17 cellular contexts compared by ENCODE assay signal in genomic region chr20:18187020-18187419, GRCh38. TPM values are rescaled to one million over a fixed set of nuclear protein-coding genes. Genes with fewer than 3 reads are reported as not detected.
DNase-seq lines count a peak whose midpoint lies in the region; ATAC-seq and TF ChIP-seq lines count a peak whose summit lies in the region.
"Had no signal": no experiment of that assay in that cellular context is flagged by ENCODE, and none has a peak within 500 bp of the region (broad histone marks: within the 10 kb centered on the region; RNA-seq: fewer than 3 reads in every experiment).

No MANE protein-coding gene starts in this region.

- in situ Hi-C loops in mammary epithelial cell (cut with MboI; ENCODE audit: low sequenced_read_pairs in 2 of 2) = no loop called here

- H3K27me3 ChIP-seq in mammary epithelial cell (ENCODE audit: insufficient read depth, low read length) (no peaks in the 10 kb centered on the region), prostate gland (replicated peaks; ENCODE audit: insufficient read depth) (no peaks in the 10 kb centered on the region), Peyer's patch (no peaks in the 10 kb centered on the region)
- H3K27me3 ChIP-seq: SJCRH30 had no signal

- H3K9me3 ChIP-seq in mammary epithelial cell (replicated peaks; ENCODE audit: insufficient read depth, low read length) (no peaks in the 10 kb centered on the region), prostate gland (no peaks in the 10 kb centered on the region), Peyer's patch (no peaks in the 10 kb centered on the region)
- H3K9me3 ChIP-seq: SJCRH30 had no signal

- ATAC-seq in HG02884 (IDR thresholded peaks at IDR 0.05; ENCODE audit: unreplicated experiment) = no peak
- ATAC-seq in activated CD4-positive, CD25-positive, alpha-beta regulatory T cell treated with anti-CD3 and anti-CD28 coated beads, Interleukin-2, amount 50 U/mL, for 24 hours = no peak

- CTCF ChIA-PET in RWPE1 (lab: Yijun Ruan, JAX) = no interaction called here
- CTCF ChIA-PET in mammary epithelial cell (lab: Charles Lee; ENCODE audit: low non-redundant PET) = interaction anchor here (0.6 kb wide), 1 partner anchor 11 kb away, joined by 3 read pairs; no protein-coding TSS in a partner anchor
- CTCF ChIA-PET in activated CD4-positive, alpha-beta T cell treated with anti-CD3 and anti-CD28 coated beads, Interleukin-2, amount 10 ng/mL, durations not matched to agents 7 days and 5 days (lab: Charles Lee) = interaction anchor here (0.5 to 2.0 kb wide), 2 partner anchors 14 to 49 kb away, joined by 3 to 6 read pairs; no protein-coding TSS in a partner anchor

- H3K4me1 Mint-ChIP-seq in activated CD4-positive, alpha-beta T cell treated with anti-CD3 and anti-CD28 coated beads, Interleukin-2, amount 10 ng/mL, durations not matched to agents 7 days and 5 days = peaks cover 8% of the 10 kb centered on the region

- H4K20me1 ChIP-seq in mammary epithelial cell (ENCODE audit: insufficient read depth, low read length) = no peaks in the 10 kb centered on the region

- TF ChIP-seq POLR2A in prostate gland (IDR thresholded peaks at IDR 0.05) (no peak), Peyer's patch (IDR thresholded peaks at IDR 0.05) (no peak)

- no peak overlapping the region for H3K4me3 ChIP-seq in mammary epithelial cell (replicated peaks in 1 of 3; ENCODE audit: insufficient read depth in 1 of 3, low read depth in 2 of 3, low read length in 3 of 3)
- no peak overlapping the region for H3K4me3 ChIP-seq in fibroblast of villous mesenchyme (ENCODE audit: low read depth, low read length)
- H3K4me3 ChIP-seq in prostate gland = no peak overlapping the region
- H3K4me3 ChIP-seq in Peyer's patch = no peak overlapping the region
- H3K4me3 ChIP-seq: SJCRH30 had no signal

- dilution Hi-C loops in mammary epithelial cell (cut with HindIII; ENCODE audit: low sequenced_read_pairs) = no loop called here

- DNase-seq in RWPE1 (ENCODE audit: low spot score) (peak; percentile 36), mammary epithelial cell (peak; percentile 89), fibroblast of villous mesenchyme (ENCODE audit: low read depth) (peak; percentile 36), prostate gland (ENCODE audit: low spot score) (peak; percentile 11), Peyer's patch (no peak)
- no peak for DNase-seq in activated CD4-positive, alpha-beta T cell treated with anti-CD3 and anti-CD28 coated beads, Interleukin-2, amount 10 ng/mL, durations not matched to agents 7 days and 5 days
- DNase-seq: DND-41, H7, MM.1S, NCI-H1092 treated with DMSO at 0.1 percent for 48 hours, NCI-H2107, NCI-H226, NCI-H524 treated with DMSO at 0.1 percent for 48 hours, SJCRH30 had no signal

- no peak overlapping the region for H3K27ac Mint-ChIP-seq in activated CD4-positive, alpha-beta T cell treated with anti-CD3 and anti-CD28 coated beads, Interleukin-2, amount 10 ng/mL, durations not matched to agents 7 days and 5 days

- H3K27me3 Mint-ChIP-seq in activated CD4-positive, alpha-beta T cell treated with anti-CD3 and anti-CD28 coated beads, Interleukin-2, amount 10 ng/mL, durations not matched to agents 7 days and 5 days = no peaks in the 10 kb centered on the region

- H3K27ac ChIP-seq in RWPE1 (peak overlapping the region; percentile 53), mammary epithelial cell (ENCODE audit: insufficient read depth, low read depth, low read length) (peak overlapping the region; percentile 98), prostate gland (peak overlapping the region in 1 of 2 donors; percentile 25), Peyer's patch (no peak overlapping the region)
- H3K27ac ChIP-seq: C4-2B, SJCRH30 had no signal

- H3K36me3 ChIP-seq in mammary epithelial cell (ENCODE audit: insufficient read depth, low read length) (peaks cover 11% of the 10 kb centered on the region), prostate gland (peaks cover 0 to 3% of the 10 kb centered on the region in 2 donors), Peyer's patch (peaks cover 0 to 75% (median 0%) of the 10 kb centered on the region in 3 donors)

- peak overlapping the region; percentile 63 for H2AFZ ChIP-seq in mammary epithelial cell (ENCODE audit: low read depth, low read length)

- intact Hi-C loops in mammary epithelial cell (cut with micrococcal nuclease) (loop anchor here (1.0 to 5.0 kb wide), 3 partner anchors 10 to 65 kb away; partner anchors contain the start of genes KAT14 and PET117), prostate gland (cut with DNase I) (no loop called here)

- 0% methylated on average over 5 of the region's 5 CpGs for WGBS in mammary epithelial cell (ENCODE audit: low coverage, missing lambda C conversion rate)
- 47% methylated on average over 5 of the region's 5 CpGs for WGBS in prostate gland

- no peaks in the 10 kb centered on the region for H3K79me2 ChIP-seq in mammary epithelial cell (ENCODE audit: insufficient read depth, low read length)

- TF ChIP-seq CTCF in RWPE1 (conservative IDR thresholded peaks at IDR 0.05; ENCODE audit: low read depth) (no peak), mammary epithelial cell (conservative IDR thresholded peaks at IDR 0.05 in 1 of 2, IDR thresholded peaks at IDR 0.05 in 1 of 2; ENCODE audit: extremely low read depth in 1 of 2, insufficient read depth in 1 of 2, low read depth in 1 of 2, low read length in 2 of 2) (no peak), fibroblast of villous mesenchyme (IDR thresholded peaks at IDR 0.05; ENCODE audit: insufficient read depth, low read depth, low read length) (no peak), prostate gland (IDR thresholded peaks at IDR 0.05) (no peak), Peyer's patch (IDR thresholded peaks at IDR 0.05) (no peak)

- no TSS peak for BruUV-seq in mammary epithelial cell (replicated peaks; lab: Mats Ljungman, UMichigan)

- POLR2A ChIA-PET in RWPE1 (lab: Yijun Ruan, JAX; ENCODE audit: low non-redundant PET) = no interaction called here
- POLR2A ChIA-PET in activated CD4-positive, alpha-beta T cell treated with anti-CD3 and anti-CD28 coated beads, Interleukin-2, amount 10 ng/mL, durations not matched to agents 7 days and 5 days (lab: Charles Lee) = no interaction called here

- H3K4me2 ChIP-seq in mammary epithelial cell (ENCODE audit: insufficient read depth, low read depth, low read length) = peak overlapping the region; percentile 50

- H3K4me3 Mint-ChIP-seq in activated CD4-positive, alpha-beta T cell treated with anti-CD3 and anti-CD28 coated beads, Interleukin-2, amount 10 ng/mL, durations not matched to agents 7 days and 5 days = no peak overlapping the region

- no peaks in the 10 kb centered on the region for H3K9me3 Mint-ChIP-seq in activated CD4-positive, alpha-beta T cell treated with anti-CD3 and anti-CD28 coated beads, Interleukin-2, amount 10 ng/mL, durations not matched to agents 7 days and 5 days

- H3K4me1 ChIP-seq in mammary epithelial cell (ENCODE audit: insufficient read depth, low read length) (peaks cover 43% of the 10 kb centered on the region), prostate gland (replicated peaks) (peaks cover 2% of the 10 kb centered on the region), Peyer's patch (no peaks in the 10 kb centered on the region)
- H3K4me1 ChIP-seq: SJCRH30 had no signal

- peaks cover 42% of the 10 kb centered on the region for H3K36me3 Mint-ChIP-seq in activated CD4-positive, alpha-beta T cell treated with anti-CD3 and anti-CD28 coated beads, Interleukin-2, amount 10 ng/mL, durations not matched to agents 7 days and 5 days (ENCODE audit: low read depth)

- peak overlapping the region; percentile 68 for H3K9ac ChIP-seq in mammary epithelial cell (ENCODE audit: insufficient read depth, low read length)

RNA-seq across cellular contexts. Expression of gene KAT14, which starts 49.4 kb away (rescaled TPM):
- total RNA-seq in mammary epithelial cell (10 to 100 TPM; 18.5 to 20.2 TPM), fibroblast of villous mesenchyme (13.9 and 16.0 TPM in 2 replicates), prostate gland (10 to 100 TPM; 15.2 to 23.3 TPM), Peyer's patch (10 to 100 TPM; 20.0 to 27.2 (median 22.0) TPM)
- polyA plus RNA-seq in mammary epithelial cell = 11.2 TPM
- polyA minus RNA-seq in mammary epithelial cell = 19.9 TPM
- 10 to 100 TPM; 19.3 to 20.2 TPM for total RNA-seq in activated CD4-positive, alpha-beta T cell treated with anti-CD3 and anti-CD28 coated beads, Interleukin-2, amount 10 ng/mL, durations not matched to agents 7 days and 5 days

RNA-seq across cellular contexts. Expression of gene PET117, which starts 49.4 kb away (rescaled TPM):
- total RNA-seq in mammary epithelial cell (10 to 100 TPM; 10.8 to 13.2 TPM), fibroblast of villous mesenchyme (9.5 and 9.7 TPM in 2 replicates), prostate gland (10 to 100 TPM; 17.6 to 19.2 TPM), Peyer's patch (10 to 100 TPM; 15.7 to 21.7 (median 18.0) TPM)
- polyA plus RNA-seq in mammary epithelial cell = 9.5 TPM
- not detected for polyA minus RNA-seq in mammary epithelial cell
- 10 to 100 TPM; 13.9 to 14.0 TPM for total RNA-seq in activated CD4-positive, alpha-beta T cell treated with anti-CD3 and anti-CD28 coated beads, Interleukin-2, amount 10 ng/mL, durations not matched to agents 7 days and 5 days

Comparison
In these comparisons a context has a peak if more than half of its experiments do, and no peak if none do; other contexts are left out.
1. DNase-seq: peak in RWPE1 (single experiment), mammary epithelial cell (single experiment), fibroblast of villous mesenchyme (single experiment) and prostate gland (single experiment); none in activated CD4-positive, alpha-beta T cell treated with anti-CD3 and anti-CD28 coated beads, Interleukin-2, amount 10 ng/mL, durations not matched to agents 7 days and 5 days (single experiment) and Peyer's patch (0 of 3).
2. H3K27ac ChIP-seq: peak in RWPE1 (single experiment) and mammary epithelial cell (single experiment); none in Peyer's patch (0 of 4).